ENCODE assay signal across 12 cellular contexts in the genomic region with DNA sequence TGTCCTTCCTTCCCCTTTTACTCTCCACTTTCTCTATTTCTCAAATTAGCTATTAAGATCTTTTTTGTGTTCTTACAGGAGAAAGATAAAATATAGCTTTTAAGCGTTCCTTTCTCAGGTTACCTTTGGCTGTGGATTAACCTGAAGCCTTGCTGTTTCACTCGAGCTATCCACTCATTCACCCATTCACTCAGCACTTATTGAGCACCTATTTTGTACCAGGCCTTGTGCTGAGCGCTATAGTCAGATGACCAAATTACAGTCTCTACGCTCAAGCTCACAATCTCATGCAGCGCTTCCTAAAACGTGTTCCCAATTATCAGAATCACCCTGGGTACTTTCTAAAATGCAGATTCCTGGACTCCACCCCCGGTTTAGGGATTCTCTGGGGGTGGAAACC. TPM values are rescaled to one million over a fixed set of nuclear protein-coding genes. Genes with fewer than 3 reads are reported as not detected.
A peak's percentile ranks its signal among the peaks of the same experiment; 100 is the strongest.
DNase-seq lines count a peak whose midpoint lies in the region; ATAC-seq and TF ChIP-seq lines count a peak whose summit lies in the region.
"Had no signal": no experiment of that assay in that cellular context is flagged by ENCODE, and none has a peak within 500 bp of the region (broad histone marks: within the 10 kb centered on the region; RNA-seq: fewer than 3 reads in every experiment).

No MANE protein-coding gene starts in this region.

- ATAC-seq in HG02970 (IDR thresholded peaks at IDR 0.05; ENCODE audit: low FRiP score, unreplicated experiment) = no peak
- ATAC-seq in HG02763 (IDR thresholded peaks at IDR 0.05; ENCODE audit: unreplicated experiment) = no peak

- no peaks in the 10 kb centered on the region for H3K4me1 ChIP-seq in mesodermal cell (ENCODE audit: control insufficient read depth, insufficient read depth, low read length, poor library complexity, severe bottlenecking)

- DNase-seq in AG04450 (ENCODE audit: low read depth, low spot score) (no peak), HFFc6 (no peak), NCI-H2196 treated with DMSO at 0.1 percent for 48 hours (lab: John Stamatoyannopoulos, UW; ENCODE audit: unreplicated experiment) (no peak), MV-4-11 (lab: John Stamatoyannopoulos, UW) (no peak)
- DNase-seq: activated effector memory CD4-positive, alpha-beta T cell treated with Interleukin-2 at 50 U/mL for 16 hours; NCI-H1694 had no signal

- CTCF ChIA-PET in AG04450 (lab: Charles Lee) = interaction anchor here (1.0 to 2.5 kb wide), 3 partner anchors 14 to 122 kb away, joined by 4 to 7 read pairs (median 6); a partner anchor contains a TSS

- H3K27ac ChIP-seq in AG04450 (ENCODE audit: low read depth, low read length) = peak overlapping the region; percentile 11
- H3K27ac ChIP-seq in mesodermal cell (ENCODE audit: low read depth, low read length, severe bottlenecking) = no peak overlapping the region

- no peak overlapping the region for H3K27ac Mint-ChIP-seq in HFFc6
- peak overlapping the region; percentile 54 for H3K27ac Mint-ChIP-seq in activated naive CD8-positive, alpha-beta T cell

- WGBS in mesodermal cell (ENCODE audit: insufficient coverage in 2 of 2), 2 experiments = 95 to 99% methylated on average over 6 of the region's 7 CpGs

- H3K27me3 ChIP-seq in AG04450 (ENCODE audit: control insufficient read depth, insufficient read depth, low read length) = no peaks in the 10 kb centered on the region

- no peaks in the 10 kb centered on the region for H3K36me3 Mint-ChIP-seq in HFFc6 (ENCODE audit: low read depth)
- H3K36me3 Mint-ChIP-seq in activated naive CD8-positive, alpha-beta T cell = peaks cover 3% of the 10 kb centered on the region

- peaks cover 30% of the 10 kb centered on the region for H3K4me1 Mint-ChIP-seq in HFFc6 (ENCODE audit: low read depth)
- H3K4me1 Mint-ChIP-seq in activated naive CD8-positive, alpha-beta T cell (ENCODE audit: low read depth) = peaks cover 22% of the 10 kb centered on the region

- peak overlapping the region; percentile 91 for H3K4me3 Mint-ChIP-seq in HFFc6
- H3K4me3 Mint-ChIP-seq in activated naive CD8-positive, alpha-beta T cell = peak overlapping the region; percentile 91

- TF ChIP-seq CTCF in AG04450 (IDR thresholded peaks at IDR 0.05; ENCODE audit: low read depth, low read length) (no peak), HFFc6 (IDR thresholded peaks at IDR 0.05) (no peak)

- H3K4me3 ChIP-seq in AG04450 (ENCODE audit: low read depth, low read length) = peak overlapping the region; percentile 91; the same call in 1 of the 2 replicates
- peak overlapping the region; percentile 69 for H3K4me3 ChIP-seq in mesodermal cell (ENCODE audit: extremely low read depth, insufficient read depth, low read length, poor library complexity, severe bottlenecking)

- no peaks in the 10 kb centered on the region for H3K9me3 Mint-ChIP-seq in HFFc6
- H3K9me3 Mint-ChIP-seq in activated naive CD8-positive, alpha-beta T cell (ENCODE audit: low read depth) = no peaks in the 10 kb centered on the region

- POLR2A ChIA-PET in AG04450 (lab: Yijun Ruan, JAX) = no interaction called here

- H3K9me3 ChIP-seq in AG04450 (ENCODE audit: control insufficient read depth, insufficient read depth, low read length) (no peaks in the 10 kb centered on the region; the same call in 1 of the 2 replicates), mesodermal cell (ENCODE audit: control insufficient read depth, low read length) (no peaks in the 10 kb centered on the region)

- no peaks in the 10 kb centered on the region for H3K36me3 ChIP-seq in mesodermal cell (ENCODE audit: control insufficient read depth, insufficient read depth, low read length)

- H3K27me3 Mint-ChIP-seq in HFFc6 (ENCODE audit: insufficient read depth) = peaks cover 2% of the 10 kb centered on the region
- no peaks in the 10 kb centered on the region for H3K27me3 Mint-ChIP-seq in activated naive CD8-positive, alpha-beta T cell

RNA-seq across cellular contexts. Expression of a gene that starts 1.8 kb away (rescaled TPM):
- 16.8 and 21.3 TPM in 2 replicates for polyA plus RNA-seq in AG04450 (2011; rRNA removed)
- polyA minus RNA-seq in AG04450 (2011; rRNA and poly(A)+ RNA removed) = 21.0 and 26.3 TPM in 2 replicates
- total RNA-seq in HFFc6 (2021; fragmentation: NEBNext Ultra II Directional; extraction: Animal tissue kit (Norgen Biotek cat#: 25700)) = 10 to 100 TPM; 18.3 to 26.3 (median 22.9) TPM
- polyA plus RNA-seq in mesodermal cell (2013, experiment 1 of 2) = 24.4 TPM
- 25.3 TPM for polyA plus RNA-seq in mesodermal cell (2013, experiment 2 of 2)

RNA-seq across cellular contexts. Expression of a gene that starts 15.6 kb away (rescaled TPM):
- 40.5 and 58.9 TPM in 2 replicates for polyA plus RNA-seq in AG04450 (2011; rRNA removed)
- 49.4 and 65.7 TPM in 2 replicates for polyA minus RNA-seq in AG04450 (2011; rRNA and poly(A)+ RNA removed)
- total RNA-seq in HFFc6 (2021; fragmentation: NEBNext Ultra II Directional; extraction: Animal tissue kit (Norgen Biotek cat#: 25700)) = under 1 TPM; 0.20 to 0.47 (median 0.35) TPM
- polyA plus RNA-seq in mesodermal cell (2013, experiment 1 of 2) = 0.18 TPM
- polyA plus RNA-seq in mesodermal cell (2013, experiment 2 of 2) = 0.25 TPM
- total RNA-seq: mononuclear cell, SK-MEL-5 had no signal

RNA-seq across cellular contexts. Expression of a gene that starts 41.9 kb away (rescaled TPM):
- 44.9 and 46.1 TPM in 2 replicates for polyA plus RNA-seq in AG04450 (2011; rRNA removed)
- 32.3 and 34.3 TPM in 2 replicates for polyA minus RNA-seq in AG04450 (2011; rRNA and poly(A)+ RNA removed)
- total RNA-seq in HFFc6 (2021; fragmentation: NEBNext Ultra II Directional; extraction: Animal tissue kit (Norgen Biotek cat#: 25700)) = 10 to 100 TPM; 38.6 to 51.1 (median 46.1) TPM
- polyA plus RNA-seq in mesodermal cell (2013, experiment 1 of 2) = 38.0 TPM
- 32.3 TPM for polyA plus RNA-seq in mesodermal cell (2013, experiment 2 of 2)
